ENCODE assay signal across 21 cellular contexts in the genomic region with DNA sequence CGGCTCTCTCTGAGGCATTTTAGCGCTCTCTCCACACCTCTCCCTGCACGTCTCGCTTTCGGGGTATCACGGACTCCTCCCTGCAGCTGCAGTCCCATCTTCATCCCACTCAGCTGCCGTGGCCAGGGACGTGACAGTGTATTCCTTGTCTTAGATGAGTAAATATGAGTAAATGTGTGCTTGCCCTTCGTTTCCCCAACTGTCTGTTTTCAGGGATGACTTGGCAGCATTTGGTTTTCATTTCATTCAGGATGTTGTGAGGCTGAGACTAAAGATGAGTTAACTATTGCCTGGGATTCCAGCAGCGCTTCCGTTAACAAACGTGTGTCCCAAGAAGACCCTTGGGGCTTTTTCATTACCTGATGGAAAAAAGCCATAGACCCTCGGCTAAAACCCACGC. TPM values are rescaled to one million over a fixed set of nuclear protein-coding genes. Genes with fewer than 3 reads are reported as not detected.
DNase-seq lines count a peak whose midpoint lies in the region; ATAC-seq and TF ChIP-seq lines count a peak whose summit lies in the region.
"Had no signal": no experiment of that assay in that cellular context is flagged by ENCODE, and none has a peak within 500 bp of the region (broad histone marks: within the 10 kb centered on the region; RNA-seq: fewer than 3 reads in every experiment).

No MANE protein-coding gene starts in this region.

- no peaks in the 10 kb centered on the region for H3K27me3 ChIP-seq in adipocyte (replicated peaks; ENCODE audit: control insufficient read depth, insufficient read depth, low read length)

- DNase-seq in AG08395 (ENCODE audit: low spot score) = peak; percentile 62
- peak; percentile 58 for DNase-seq in HFFc6
- DNase-seq in adipocyte (ENCODE audit: low read depth) = peak; percentile 48
- DNase-seq in kidney tubule cell (ENCODE audit: low spot score) = peak; percentile 82
- no peak for DNase-seq in SKM-1 (lab: John Stamatoyannopoulos, UW; ENCODE audit: unreplicated experiment)
- DNase-seq in foreskin melanocyte = no peak
- no peak for DNase-seq in midbrain (lab: John Stamatoyannopoulos, UW)
- DNase-seq: activated CD4-positive, CD25-positive, alpha-beta regulatory T cell treated with anti-CD3 and anti-CD28 coated beads, Interleukin-2, amount 50 U/mL, for 72 hours; activated CD8-positive, alpha-beta memory T cell treated with anti-CD3 and anti-CD28 coated beads for 24 hours; activated T-cell treated with anti-CD3 and anti-CD28 coated beads, Interleukin-2, amount 50 U/mL, for 72 hours; CD8-positive, alpha-beta T cell; DMS53; left colon; NCI-H2107; NCI-H510A treated with DMSO at 0.1 percent for 48 hours had no signal

- peaks cover 5% of the 10 kb centered on the region for H3K27me3 Mint-ChIP-seq in HFFc6 (ENCODE audit: insufficient read depth)
- H3K27me3 Mint-ChIP-seq: dendritic cell treated with granulocyte-macrophage colony-stimulating factor and Interleukin-4, amounts not matched to agents 40 ng/mL and 50 ng/mL, for 4 days had no signal

- H3K27ac Mint-ChIP-seq in HFFc6 = peak overlapping the region; percentile 97
- H3K27ac Mint-ChIP-seq: activated naive CD4-positive, alpha-beta T cell treated with anti-CD3 and anti-CD28 coated beads, Interleukin-2, amount 50 U/mL, for 72 hours; activated T-cell treated with anti-CD3 and anti-CD28 coated beads, Interleukin-2, amount 50 U/mL, for 72 hours; CD8-positive, alpha-beta T cell; dendritic cell treated with granulocyte-macrophage colony-stimulating factor and Interleukin-4, amounts not matched to agents 40 ng/mL and 50 ng/mL, for 4 days; mesothelial cell of epicardium; T-helper 2 cell treated with Interferon-gamma antibody and Interleukin-4, amounts not matched to agents 5 μg/mL and 100 μg/mL, for 36 hours had no signal

- no peak overlapping the region for H3K9ac ChIP-seq in adipocyte (ENCODE audit: low read length)

- H3K4me3 Mint-ChIP-seq in HFFc6 = peak overlapping the region; percentile 90
- H3K4me3 Mint-ChIP-seq: activated T-cell treated with anti-CD3 and anti-CD28 coated beads, Interleukin-2, amount 50 U/mL, for 72 hours; CD8-positive, alpha-beta T cell; dendritic cell treated with granulocyte-macrophage colony-stimulating factor and Interleukin-4, amounts not matched to agents 40 ng/mL and 50 ng/mL, for 4 days; mesothelial cell of epicardium; T-helper 2 cell treated with Interferon-gamma antibody and Interleukin-4, amounts not matched to agents 5 μg/mL and 100 μg/mL, for 36 hours had no signal

- H3K36me3 ChIP-seq in adipocyte (ENCODE audit: control insufficient read depth, insufficient read depth, low read length, severe bottlenecking) = no peaks in the 10 kb centered on the region

- H3K9me3 Mint-ChIP-seq in HFFc6 = no peaks in the 10 kb centered on the region
- H3K9me3 Mint-ChIP-seq: CD8-positive, alpha-beta T cell; dendritic cell treated with granulocyte-macrophage colony-stimulating factor and Interleukin-4, amounts not matched to agents 40 ng/mL and 50 ng/mL, for 4 days; mesothelial cell of epicardium had no signal

- no peak for TF ChIP-seq CTCF in HFFc6 (IDR thresholded peaks at IDR 0.05)

- H3K36me3 Mint-ChIP-seq in HFFc6 (ENCODE audit: low read depth) = peaks cover 25% of the 10 kb centered on the region
- H3K36me3 Mint-ChIP-seq: CD8-positive, alpha-beta T cell; mesothelial cell of epicardium had no signal

- H3K4me1 Mint-ChIP-seq in HFFc6 (ENCODE audit: low read depth) = peaks cover 51% of the 10 kb centered on the region

- ATAC-seq in GM19035 (IDR thresholded peaks at IDR 0.05; ENCODE audit: unreplicated experiment) = no peak
- ATAC-seq: activated naive CD4-positive, alpha-beta T cell treated with anti-CD3 and anti-CD28 coated beads, Interleukin-2, amount 50 U/mL, for 72 hours; activated T-cell treated with anti-CD3 and anti-CD28 coated beads, Interleukin-2, amount 50 U/mL, for 72 hours; CD8-positive, alpha-beta T cell; left colon had no signal

- no peaks in the 10 kb centered on the region for H3K9me3 ChIP-seq in adipocyte (ENCODE audit: control insufficient read depth, low read length)

- peak overlapping the region; percentile 67 for H3K4me3 ChIP-seq in adipocyte (ENCODE audit: low read length)

- H3K4me1 ChIP-seq in adipocyte (ENCODE audit: control insufficient read depth, insufficient read depth, low read length) = peaks cover 10% of the 10 kb centered on the region

RNA-seq across cellular contexts. Expression of a gene that starts 29.5 kb away (rescaled TPM):
- total RNA-seq in HFFc6 (2021; fragmentation: NEBNext Ultra II Directional; extraction: Animal tissue kit (Norgen Biotek cat#: 25700)) = 1 to 10 TPM in 5 of 6 experiments, under 1 TPM in 1; 0.85 to 8.3 (median 7.1) TPM
- total RNA-seq: activated naive CD4-positive, alpha-beta T cell treated with anti-CD3 and anti-CD28 coated beads, Interleukin-2, amount 50 U/mL, for 72 hours; activated T-cell treated with anti-CD3 and anti-CD28 coated beads, Interleukin-2, amount 50 U/mL, for 72 hours; CD8-positive, alpha-beta T cell; pulmonary artery endothelial cell had no signal

Comparison
In these comparisons a context has a peak if more than half of its experiments do, and no peak if none do; other contexts are left out.
1. DNase-seq: peak in AG08395 (single experiment), HFFc6 (single experiment), adipocyte (single experiment) and kidney tubule cell (single experiment); none in SKM-1 (single experiment), foreskin melanocyte (single experiment) and midbrain (single experiment).